ENCODE assay signal across 2 cellular contexts in the genomic region with DNA sequence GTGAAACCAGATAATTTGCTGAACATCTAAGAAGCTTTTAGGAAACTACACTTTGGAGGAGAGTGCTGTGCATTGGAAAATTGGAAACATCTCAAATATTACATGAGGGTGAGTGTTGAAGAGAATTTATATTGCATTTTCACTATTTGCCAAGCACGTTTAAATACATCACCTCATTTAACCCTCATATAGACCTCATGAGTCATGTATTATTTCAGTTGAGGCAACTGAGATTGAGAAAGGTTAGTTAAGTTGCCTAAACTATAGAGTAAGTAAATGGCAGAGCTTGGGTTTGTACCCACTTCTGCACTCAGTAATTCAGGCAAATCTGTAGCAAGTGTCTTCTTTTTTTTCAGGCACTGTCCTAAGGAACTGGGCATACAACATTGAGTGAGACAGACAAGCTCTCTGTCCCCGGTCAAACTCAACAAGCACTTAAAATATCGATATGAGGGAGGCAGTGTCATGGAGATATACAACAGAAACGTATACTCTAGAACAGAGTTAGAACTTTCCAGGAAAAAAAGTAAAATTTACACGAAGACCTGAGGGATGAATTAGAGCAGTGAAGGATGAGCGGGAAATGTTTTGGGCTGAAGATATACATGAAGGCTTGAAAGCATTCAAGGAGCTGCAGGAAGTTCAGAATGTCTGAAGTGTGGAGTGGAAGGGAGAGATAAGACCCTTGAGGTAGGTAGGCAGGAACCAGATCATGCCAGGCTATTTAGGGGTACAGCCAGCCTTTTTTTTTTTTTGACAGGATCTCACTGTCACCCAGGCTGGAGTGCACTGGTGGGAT.
TF ChIP-seq lines count a peak whose summit lies in the region.

No MANE protein-coding gene starts in this region.

TF ChIP-seq in IMR-90, 13 proteins besides CTCF, POLR2A, EP300 and RAD21:
- TF ChIP-seq RCOR1 (IDR thresholded peaks at IDR 0.05; ENCODE audit: insufficient replicate concordance, low read length): no peak
- no peak for TF ChIP-seq FOS (IDR thresholded peaks at IDR 0.05; ENCODE audit: low read depth, low read length)
- no peak for TF ChIP-seq ELK1 (IDR thresholded peaks at IDR 0.05; ENCODE audit: borderline replicate concordance, low read depth, low read length)
- TF ChIP-seq MAZ (IDR thresholded peaks at IDR 0.05; ENCODE audit: borderline replicate concordance, low read depth, low read length): no peak
- no peak for TF ChIP-seq SMC3 (IDR thresholded peaks at IDR 0.05; ENCODE audit: low read depth, low read length)
- TF ChIP-seq CHD1 (IDR thresholded peaks at IDR 0.05; ENCODE audit: low read depth, low read length): no peak
- no peak for TF ChIP-seq NFE2L2 (IDR thresholded peaks at IDR 0.05; ENCODE audit: low read depth, low read length)
- no peak for TF ChIP-seq RFX5 (IDR thresholded peaks at IDR 0.05; ENCODE audit: low read depth, low read length)
- TF ChIP-seq BHLHE40 (IDR thresholded peaks at IDR 0.05; ENCODE audit: low read depth, low read length): peak; percentile 44; the same call in 1 of the 2 replicates
- TF ChIP-seq MXI1 (IDR thresholded peaks at IDR 0.05; ENCODE audit: borderline replicate concordance, low read depth, low read length): no peak
- TF ChIP-seq CEBPB (IDR thresholded peaks at IDR 0.05; ENCODE audit: low read depth, low read length): peak; percentile 63
- TF ChIP-seq MAFK (IDR thresholded peaks at IDR 0.05; ENCODE audit: low read depth, low read length): no peak
- TF ChIP-seq, protein P1, sequence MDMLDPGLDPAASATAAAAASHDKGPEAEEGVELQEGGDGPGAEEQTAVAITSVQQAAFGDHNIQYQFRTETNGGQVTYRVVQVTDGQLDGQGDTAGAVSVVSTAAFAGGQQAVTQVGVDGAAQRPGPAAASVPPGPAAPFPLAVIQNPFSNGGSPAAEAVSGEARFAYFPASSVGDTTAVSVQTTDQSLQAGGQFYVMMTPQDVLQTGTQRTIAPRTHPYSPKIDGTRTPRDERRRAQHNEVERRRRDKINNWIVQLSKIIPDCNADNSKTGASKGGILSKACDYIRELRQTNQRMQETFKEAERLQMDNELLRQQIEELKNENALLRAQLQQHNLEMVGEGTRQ (IDR thresholded peaks at IDR 0.05; ENCODE audit: low read depth, low read length): no peak

TF ChIP-seq in K562, 482 proteins besides CTCF, POLR2A, EP300 and RAD21:
- TF ChIP-seq KDM1A (IDR thresholded peaks at IDR 0.05): 0 out of 4 replicates have a peak, but pooled peaks have one; percentile 9 to 36
- no peak for TF ChIP-seq ILF3 (IDR thresholded peaks at IDR 0.05; ENCODE audit: borderline replicate concordance)
- peak; percentile 19; the same call in 1 of the 2 replicates for TF ChIP-seq TAL1 (IDR thresholded peaks at IDR 0.05)
- TF ChIP-seq, protein P2, sequence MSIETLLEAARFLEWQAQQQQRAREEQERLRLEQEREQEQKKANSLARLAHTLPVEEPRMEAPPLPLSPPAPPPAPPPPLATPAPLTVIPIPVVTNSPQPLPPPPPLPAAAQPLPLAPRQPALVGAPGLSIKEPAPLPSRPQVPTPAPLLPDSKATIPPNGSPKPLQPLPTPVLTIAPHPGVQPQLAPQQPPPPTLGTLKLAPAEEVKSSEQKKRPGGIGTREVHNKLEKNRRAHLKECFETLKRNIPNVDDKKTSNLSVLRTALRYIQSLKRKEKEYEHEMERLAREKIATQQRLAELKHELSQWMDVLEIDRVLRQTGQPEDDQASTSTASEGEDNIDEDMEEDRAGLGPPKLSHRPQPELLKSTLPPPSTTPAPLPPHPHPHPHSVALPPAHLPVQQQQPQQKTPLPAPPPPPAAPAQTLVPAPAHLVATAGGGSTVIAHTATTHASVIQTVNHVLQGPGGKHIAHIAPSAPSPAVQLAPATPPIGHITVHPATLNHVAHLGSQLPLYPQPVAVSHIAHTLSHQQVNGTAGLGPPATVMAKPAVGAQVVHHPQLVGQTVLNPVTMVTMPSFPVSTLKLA (conservative IDR thresholded peaks at IDR 0.05): 0 out of 4 replicates have a peak, but pooled peaks of 1 of the 2 experiments have one; percentile 20
- no peak for TF ChIP-seq TCF7L2 (IDR thresholded peaks at IDR 0.05; ENCODE audit: low read depth, low read length)
- TF ChIP-seq HMBOX1 (IDR thresholded peaks at IDR 0.05): peak; percentile 60; the same call in 1 of the 2 replicates
- TF ChIP-seq CBFA2T3 (IDR thresholded peaks at IDR 0.05): peak; percentile 35
- peak; percentile 34; the same call in 1 of the 2 replicates for TF ChIP-seq ARID1B (IDR thresholded peaks at IDR 0.05)
- peak; percentile 45; the same call in 1 of the 2 replicates for TF ChIP-seq ATF3 (IDR thresholded peaks at IDR 0.05)
- TF ChIP-seq ATF3 (CRISPR knock-in tag; conservative IDR thresholded peaks at IDR 0.05): no peak
